1 cellular context compared by ENCODE assay signal in genomic region chr1:78854556-78854955, GRCh38.
TF ChIP-seq lines count a peak whose summit lies in the region.

No MANE protein-coding gene starts in this region.

TF ChIP-seq in GM12878, 131 proteins besides CTCF, POLR2A, EP300 and RAD21 (continued from another document):
- TF ChIP-seq CBFB (IDR thresholded peaks at IDR 0.05; ENCODE audit: low read depth), result no peak
- TF ChIP-seq, protein P1, sequence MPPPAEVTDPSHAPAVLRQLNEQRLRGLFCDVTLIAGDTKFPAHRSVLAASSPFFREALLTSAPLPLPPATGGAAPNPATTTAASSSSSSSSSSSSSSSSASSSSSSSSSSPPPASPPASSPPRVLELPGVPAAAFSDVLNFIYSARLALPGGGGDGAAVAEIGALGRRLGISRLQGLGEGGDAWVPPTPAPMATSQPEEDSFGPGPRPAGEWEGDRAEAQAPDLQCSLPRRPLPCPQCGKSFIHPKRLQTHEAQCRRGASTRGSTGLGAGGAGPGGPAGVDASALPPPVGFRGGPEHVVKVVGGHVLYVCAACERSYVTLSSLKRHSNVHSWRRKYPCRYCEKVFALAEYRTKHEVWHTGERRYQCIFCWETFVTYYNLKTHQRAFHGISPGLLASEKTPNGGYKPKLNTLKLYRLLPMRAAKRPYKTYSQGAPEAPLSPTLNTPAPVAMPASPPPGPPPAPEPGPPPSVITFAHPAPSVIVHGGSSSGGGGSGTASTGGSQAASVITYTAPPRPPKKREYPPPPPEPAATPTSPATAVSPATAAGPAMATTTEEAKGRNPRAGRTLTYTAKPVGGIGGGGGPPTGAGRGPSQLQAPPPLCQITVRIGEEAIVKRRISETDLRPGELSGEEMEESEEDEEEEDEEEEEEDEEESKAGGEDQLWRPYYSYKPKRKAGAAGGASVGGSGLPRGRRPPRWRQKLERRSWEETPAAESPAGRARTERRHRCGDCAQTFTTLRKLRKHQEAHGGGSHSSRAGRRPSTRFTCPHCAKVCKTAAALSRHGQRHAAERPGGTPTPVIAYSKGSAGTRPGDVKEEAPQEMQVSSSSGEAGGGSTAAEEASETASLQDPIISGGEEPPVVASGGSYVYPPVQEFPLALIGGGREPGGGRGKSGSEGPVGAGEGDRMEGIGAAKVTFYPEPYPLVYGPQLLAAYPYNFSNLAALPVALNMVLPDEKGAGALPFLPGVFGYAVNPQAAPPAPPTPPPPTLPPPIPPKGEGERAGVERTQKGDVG (CRISPR knock-in tag; IDR thresholded peaks at IDR 0.05), result no peak
- TF ChIP-seq POU2F2 (IDR thresholded peaks at IDR 0.05; ENCODE audit: borderline replicate concordance, low read depth, low read length), result no peak
- TF ChIP-seq POLR2AphosphoS5 (IDR thresholded peaks at IDR 0.05; ENCODE audit: low read length), result no peak
- no peak for TF ChIP-seq HSF1 (IDR thresholded peaks at IDR 0.05; ENCODE audit: low read depth, low read length)
- TF ChIP-seq ATF2 (IDR thresholded peaks at IDR 0.05; ENCODE audit: low read length), result no peak
- no peak for TF ChIP-seq POLR2AphosphoS2 (IDR thresholded peaks at IDR 0.05; ENCODE audit: low read depth, low read length)
- TF ChIP-seq MTA3 (IDR thresholded peaks at IDR 0.05; ENCODE audit: borderline replicate concordance, low read length), result no peak
- TF ChIP-seq SRF (IDR thresholded peaks at IDR 0.05; ENCODE audit: low read depth in 2 of 2, low read length in 2 of 2), result no peak
- TF ChIP-seq MXI1 (IDR thresholded peaks at IDR 0.05; ENCODE audit: low read depth, low read length), result no peak
- TF ChIP-seq CREM (IDR thresholded peaks at IDR 0.05; ENCODE audit: low read depth), result no peak
- TF ChIP-seq NFYA (IDR thresholded peaks at IDR 0.05; ENCODE audit: borderline replicate concordance, low read depth, low read length), result no peak
